Comparison of ENCODE assay signal across 7 cellular contexts in the genomic region with DNA sequence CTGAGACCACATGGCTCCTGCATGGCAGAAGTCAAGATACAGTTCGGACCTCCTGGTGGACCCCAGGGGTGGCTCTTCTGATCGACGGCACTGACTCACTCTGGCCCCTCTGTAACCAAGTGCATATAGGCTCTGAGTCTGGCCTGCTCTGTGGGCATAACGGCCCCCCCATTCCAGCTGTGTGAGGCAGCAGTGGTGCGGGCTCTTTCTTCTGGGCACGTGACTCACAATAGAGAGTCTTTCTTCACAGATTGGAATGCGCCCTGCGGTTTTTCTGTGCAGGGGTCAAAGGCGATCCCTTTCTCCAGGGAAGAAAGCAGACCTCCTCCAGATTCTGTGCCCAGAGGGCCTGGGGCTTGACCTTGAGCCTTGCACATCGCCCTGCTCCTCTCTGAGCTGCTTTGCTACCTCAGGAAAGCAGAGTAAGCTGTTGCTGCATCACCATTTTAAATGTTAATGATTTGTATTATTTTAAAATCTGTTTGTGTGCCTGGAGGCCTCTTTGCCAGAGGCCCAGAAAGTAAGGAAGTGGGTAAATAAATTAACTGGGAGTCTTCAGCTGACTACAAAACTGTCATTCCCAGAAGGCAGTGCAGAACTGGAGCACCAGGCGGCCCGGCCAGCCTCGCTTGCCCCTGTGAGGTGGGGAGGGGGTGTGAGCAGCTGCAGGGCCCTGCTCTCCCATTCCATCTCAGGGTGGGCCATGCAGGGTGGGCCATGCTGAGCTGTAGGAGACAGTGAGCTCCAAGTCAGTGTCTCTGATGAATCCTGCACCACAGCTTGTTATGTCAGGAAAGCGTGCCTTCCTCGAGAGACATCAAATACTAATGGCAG.
DNase-seq lines count a peak whose midpoint lies in the region; ATAC-seq and TF ChIP-seq lines count a peak whose summit lies in the region.

No MANE protein-coding gene starts in this region.

- no peak overlapping the region for H3K4me3 Mint-ChIP-seq in activated naive CD4-positive, alpha-beta T cell treated with anti-CD3 and anti-CD28 coated beads, Interleukin-2, amount 10 ng/mL, durations not matched to agents 7 days and 5 days

- H3K9me3 Mint-ChIP-seq in activated naive CD4-positive, alpha-beta T cell treated with anti-CD3 and anti-CD28 coated beads, Interleukin-2, amount 10 ng/mL, durations not matched to agents 7 days and 5 days: peaks cover 5% of the 10 kb centered on the region

- TF ChIP-seq EP300 in sigmoid colon (IDR thresholded peaks at IDR 0.05): no peak

- peak in 5 of 8 donors; percentile 36 to 55 (median 45) for ATAC-seq in heart right ventricle

- in situ Hi-C loops in G401 (cut with HindIII; ENCODE audit: low sequenced_read_pairs): no loop called here

- intact Hi-C loops in heart right ventricle (cut with DNase I): no loop called here
- intact Hi-C loops in sigmoid colon (cut with DNase I): no loop called here

- CTCF ChIA-PET in activated naive CD4-positive, alpha-beta T cell treated with anti-CD3 and anti-CD28 coated beads, Interleukin-2, amount 10 ng/mL, durations not matched to agents 7 days and 5 days (lab: Charles Lee): interaction anchor here (0.6 kb wide), 1 partner anchor 130 kb away, joined by 4 read pairs; no protein-coding TSS in a partner anchor

- DNase-seq in HCEC 1CT (peak; percentile 90), SJSA1 (ENCODE audit: low read depth in 1 of 2, low spot score in 2 of 2) (peak; percentile 73), heart right ventricle (peak in 1 of 2 donors; percentile 15), sigmoid colon (peak; percentile 87), G401 (ENCODE audit: low spot score) (no peak)
- no peak for DNase-seq in activated naive CD4-positive, alpha-beta T cell treated with anti-CD3 and anti-CD28 coated beads, Interleukin-2, amount 10 ng/mL, durations not matched to agents 7 days and 5 days
- no peak for DNase-seq in effector CD4-positive, alpha-beta T cell

- H3K27ac Mint-ChIP-seq in activated naive CD4-positive, alpha-beta T cell treated with anti-CD3 and anti-CD28 coated beads, Interleukin-2, amount 10 ng/mL, durations not matched to agents 7 days and 5 days: no peak overlapping the region

- H3K27me3 ChIP-seq in SJSA1 (replicated peaks) (no peaks in the 10 kb centered on the region), heart right ventricle (peaks cover 0 to 21% (median 10%) of the 10 kb centered on the region in 7 donors), sigmoid colon (no peaks in the 10 kb centered on the region)

- 66 to 68% methylated on average over 15 of the region's 15 CpGs for WGBS in heart right ventricle, 2 donors
- WGBS in sigmoid colon, 2 donors: 59 to 75% methylated on average over 15 of the region's 15 CpGs

- H3K36me3 ChIP-seq in SJSA1 (no peaks in the 10 kb centered on the region), heart right ventricle (no peaks in the 10 kb centered on the region), sigmoid colon (no peaks in the 10 kb centered on the region)

- H3K9me3 ChIP-seq in SJSA1 (replicated peaks) (no peaks in the 10 kb centered on the region), heart right ventricle (peaks cover 0 to 23% (median 7%) of the 10 kb centered on the region in 11 donors), sigmoid colon (peaks cover 0 to 9% (median 0%) of the 10 kb centered on the region in 4 donors)

- peak overlapping the region; percentile 26; the same call in 1 of the 2 replicates for H3K27ac ChIP-seq in SJSA1
- no peak overlapping the region for H3K27ac ChIP-seq in heart right ventricle
- H3K27ac ChIP-seq in sigmoid colon: peak overlapping the region; percentile 20 to 69 (median 47)

- H3K4me1 Mint-ChIP-seq in activated naive CD4-positive, alpha-beta T cell treated with anti-CD3 and anti-CD28 coated beads, Interleukin-2, amount 10 ng/mL, durations not matched to agents 7 days and 5 days: peaks cover 5% of the 10 kb centered on the region

- no peak overlapping the region for H3K4me3 ChIP-seq in SJSA1
- no peak overlapping the region for H3K4me3 ChIP-seq in heart right ventricle
- H3K4me3 ChIP-seq in sigmoid colon: no peak overlapping the region

- H3K4me1 ChIP-seq in SJSA1 (replicated peaks) (peaks cover 15% of the 10 kb centered on the region), heart right ventricle (peaks cover 0 to 12% (median 6%) of the 10 kb centered on the region in 9 donors), sigmoid colon (peaks cover 0 to 40% (median 15%) of the 10 kb centered on the region in 4 donors)

- H3K36me3 Mint-ChIP-seq in activated naive CD4-positive, alpha-beta T cell treated with anti-CD3 and anti-CD28 coated beads, Interleukin-2, amount 10 ng/mL, durations not matched to agents 7 days and 5 days: no peaks in the 10 kb centered on the region

- no peak for TF ChIP-seq POLR2A in sigmoid colon (IDR thresholded peaks at IDR 0.05)

- no peak for TF ChIP-seq CTCF in heart right ventricle (IDR thresholded peaks at IDR 0.05)
- TF ChIP-seq CTCF in sigmoid colon (IDR thresholded peaks at IDR 0.05): no peak

- peaks cover 17% of the 10 kb centered on the region for H3K27me3 Mint-ChIP-seq in activated naive CD4-positive, alpha-beta T cell treated with anti-CD3 and anti-CD28 coated beads, Interleukin-2, amount 10 ng/mL, durations not matched to agents 7 days and 5 days

Comparison
In these comparisons a context has a peak if more than half of its experiments do, and no peak if none do; other contexts are left out.
1. DNase-seq: peak in HCEC 1CT (single experiment), SJSA1 (2 of 2) and sigmoid colon (single experiment); none in activated naive CD4-positive, alpha-beta T cell treated with anti-CD3 and anti-CD28 coated beads, Interleukin-2, amount 10 ng/mL, durations not matched to agents 7 days and 5 days (single experiment), G401 (single experiment) and effector CD4-positive, alpha-beta T cell (single experiment).
2. H3K27ac ChIP-seq: peak in SJSA1 (single experiment) and sigmoid colon (4 of 4); none in heart right ventricle (0 of 10).